Comparison of ENCODE assay signal across 11 cellular contexts in the genomic region with DNA sequence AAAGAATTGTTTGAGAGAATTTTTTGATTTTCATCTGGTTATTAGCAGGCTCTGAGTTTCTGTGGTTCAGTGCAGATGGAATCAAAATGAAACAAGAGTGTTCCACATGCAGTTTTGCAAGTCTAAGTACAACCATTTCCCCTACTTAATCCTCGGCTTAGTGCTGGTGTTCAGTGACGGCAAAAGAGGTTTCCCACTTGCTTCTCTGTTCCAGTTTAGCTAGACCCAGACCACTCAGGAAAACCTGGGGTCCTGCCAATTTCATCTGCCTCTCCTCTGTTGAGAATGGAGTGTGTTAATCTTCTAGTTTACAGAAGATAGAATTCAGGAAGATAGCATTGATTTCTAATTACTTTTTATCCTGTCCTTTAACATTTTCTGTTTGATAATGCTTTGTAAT.
"Had no signal": no experiment of that assay in that cellular context is flagged by ENCODE, and none has a peak within 500 bp of the region (broad histone marks: within the 10 kb centered on the region; RNA-seq: fewer than 3 reads in every experiment).

No MANE protein-coding gene starts in this region.

- H3K27ac ChIP-seq: adrenal gland, dorsolateral prefrontal cortex, ovary, right lobe of liver, spleen, upper lobe of left lung had no signal

- H3K4me1 ChIP-seq: adrenal gland, spleen, upper lobe of left lung had no signal

- H3K27me3 ChIP-seq: adrenal gland, dorsolateral prefrontal cortex, ovary, right lobe of liver, spleen, upper lobe of left lung had no signal

- H3K36me3 ChIP-seq: adrenal gland, ovary, right lobe of liver, spleen, upper lobe of left lung had no signal

- H3K9me3 ChIP-seq: adrenal gland, ovary, right lobe of liver, spleen, upper lobe of left lung had no signal

- H3K4me3 ChIP-seq: adrenal gland, dorsolateral prefrontal cortex, ovary, right lobe of liver, spleen, upper lobe of left lung had no signal

- DNase-seq: activated CD4-positive, alpha-beta memory T cell treated with anti-CD3 and anti-CD28 coated beads for 36 hours; activated CD8-positive, alpha-beta memory T cell treated with anti-CD3 and anti-CD28 coated beads, Interleukin-2, amount 10 ng/mL, durations not matched to agents 7 days and 5 days; activated T-cell treated with anti-CD3 and anti-CD28 coated beads, Interleukin-2, amount 50 U/mL, for 1 hour; dorsolateral prefrontal cortex; islet precursor cell; ovary; right lobe of liver; spleen; stimulated activated naive CD8-positive, alpha-beta T cell treated with anti-CD3 and anti-CD28 coated beads, Interleukin-15, amount 100 ng/mL, for 72 hours; upper lobe of left lung had no signal

- ATAC-seq: activated CD8-positive, alpha-beta memory T cell treated with anti-CD3 and anti-CD28 coated beads, Interleukin-2, amount 10 ng/mL, durations not matched to agents 7 days and 5 days; right lobe of liver; stimulated activated naive CD8-positive, alpha-beta T cell treated with anti-CD3 and anti-CD28 coated beads, Interleukin-15, amount 100 ng/mL, for 72 hours had no signal
